16 cellular contexts compared by ENCODE assay signal in genomic region chr1:53334781-53335180, GRCh38. TPM values are rescaled to one million over a fixed set of nuclear protein-coding genes. Genes with fewer than 3 reads are reported as not detected.
A peak's percentile ranks its signal among the peaks of the same experiment; 100 is the strongest.
DNase-seq lines count a peak whose midpoint lies in the region; ATAC-seq and TF ChIP-seq lines count a peak whose summit lies in the region.
"Had no signal": no experiment of that assay in that cellular context is flagged by ENCODE, and none has a peak within 500 bp of the region (broad histone marks: within the 10 kb centered on the region; RNA-seq: fewer than 3 reads in every experiment).

No MANE protein-coding gene starts in this region.

- H3K27ac Mint-ChIP-seq in MCF 10A (ENCODE audit: low read depth, unreplicated experiment) (no peak overlapping the region), chondrocyte (ENCODE audit: unreplicated experiment) (no peak overlapping the region)
- H3K27ac Mint-ChIP-seq in central memory CD8-positive, alpha-beta T cell (ENCODE audit: low read depth) = no peak overlapping the region
- H3K27ac Mint-ChIP-seq: endodermal cell had no signal

- no TSS peak for BruUV-seq in MCF 10A (replicated peaks; lab: Mats Ljungman, UMichigan)

- POLR2A ChIA-PET in MCF 10A (lab: Yijun Ruan, JAX) = interaction anchor here (0.7 kb wide), 1 partner anchor 59 kb away, joined by 3 read pairs; no protein-coding TSS in a partner anchor

- intact Hi-C loops in breast epithelium (cut with DNase I; ENCODE audit: low total_unique reads) = no loop called here
- intact Hi-C loops in MCF 10A (cut with micrococcal nuclease) = no loop called here

- peaks cover 27% of the 10 kb centered on the region for H3K27me3 Mint-ChIP-seq in MCF 10A (ENCODE audit: insufficient read depth, unreplicated experiment)
- H3K27me3 Mint-ChIP-seq in central memory CD8-positive, alpha-beta T cell = no peaks in the 10 kb centered on the region
- peaks cover 6% of the 10 kb centered on the region for H3K27me3 Mint-ChIP-seq in chondrocyte (ENCODE audit: low read depth)

- no peaks in the 10 kb centered on the region for H3K9me3 Mint-ChIP-seq in MCF 10A (ENCODE audit: unreplicated experiment)
- no peaks in the 10 kb centered on the region for H3K9me3 Mint-ChIP-seq in central memory CD8-positive, alpha-beta T cell
- no peaks in the 10 kb centered on the region for H3K9me3 Mint-ChIP-seq in chondrocyte (ENCODE audit: low read depth)
- H3K9me3 Mint-ChIP-seq: endodermal cell had no signal

- H3K9me3 ChIP-seq in breast epithelium = no peaks in the 10 kb centered on the region
- H3K9me3 ChIP-seq: ovary, vagina had no signal

- H3K4me1 ChIP-seq in breast epithelium = no peaks in the 10 kb centered on the region
- H3K4me1 ChIP-seq: vagina had no signal

- H3K4me3 ChIP-seq in breast epithelium = no peak overlapping the region
- H3K4me3 ChIP-seq: cardiac muscle cell, ovary, vagina had no signal

- DNase-seq in breast epithelium (ENCODE audit: low spot score in 2 of 2) (peak; percentile 0 to 4), MCF 10A (ENCODE audit: unreplicated experiment) (no peak), NAMALWA (ENCODE audit: low spot score) (peak; percentile 24), ureter (ENCODE audit: low spot score) (peak; percentile 20), chondrocyte (ENCODE audit: low spot score) (no peak)
- DNase-seq in central memory CD8-positive, alpha-beta T cell (ENCODE audit: low spot score in 2 of 2) = peak in 1 of 2 donors; percentile 7
- no peak for DNase-seq in stimulated activated CD4-positive, alpha-beta T cell treated with anti-CD3 and anti-CD28 coated beads, Interleukin-2, amount 100 ng/mL, for 24 hours
- DNase-seq: endodermal cell; NCI-H1694 treated with DMSO at 0.1 percent for 48 hours; NCI-H526; ovary; PC-3; stimulated activated naive CD4-positive, alpha-beta T cell treated with Interleukin-2 at 50 U/mL for 16 hours had no signal

- H3K36me3 Mint-ChIP-seq in MCF 10A (ENCODE audit: insufficient read depth, unreplicated experiment) (no peaks in the 10 kb centered on the region), chondrocyte (ENCODE audit: low read depth) (no peaks in the 10 kb centered on the region)
- no peaks in the 10 kb centered on the region for H3K36me3 Mint-ChIP-seq in central memory CD8-positive, alpha-beta T cell (ENCODE audit: insufficient read depth)

- no peak overlapping the region for H3K27ac ChIP-seq in breast epithelium
- H3K27ac ChIP-seq: cardiac muscle cell, ovary, vagina had no signal

- ATAC-seq in central memory CD8-positive, alpha-beta T cell (replicated peaks; ENCODE audit: extremely low read depth, poor library complexity, severe bottlenecking) = peak; percentile 68
- no peak for ATAC-seq in GM21423 (IDR thresholded peaks at IDR 0.05; ENCODE audit: unreplicated experiment)
- ATAC-seq: PC-3 had no signal

- TF ChIP-seq POLR2A in breast epithelium (IDR thresholded peaks at IDR 0.05) = no peak

- TF ChIP-seq CTCF in breast epithelium (IDR thresholded peaks at IDR 0.05) (no peak), MCF 10A (IDR thresholded peaks at IDR 0.05; ENCODE audit: unreplicated experiment) (no peak), chondrocyte (IDR thresholded peaks at IDR 0.05) (no peak)

- H3K4me1 Mint-ChIP-seq in MCF 10A (ENCODE audit: insufficient read depth, unreplicated experiment) (no peaks in the 10 kb centered on the region), chondrocyte (ENCODE audit: low read depth) (no peaks in the 10 kb centered on the region)
- H3K4me1 Mint-ChIP-seq in central memory CD8-positive, alpha-beta T cell = peaks cover 15% of the 10 kb centered on the region

- CTCF ChIA-PET in MCF 10A (lab: Yijun Ruan, JAX) = interaction anchor here (0.8 kb wide), 1 partner anchor 62 kb away, joined by 3 read pairs; no protein-coding TSS in a partner anchor

- H3K4me3 Mint-ChIP-seq in MCF 10A (ENCODE audit: unreplicated experiment) = no peak overlapping the region
- no peak overlapping the region for H3K4me3 Mint-ChIP-seq in central memory CD8-positive, alpha-beta T cell
- H3K4me3 Mint-ChIP-seq in chondrocyte (ENCODE audit: unreplicated experiment) = no peak overlapping the region
- H3K4me3 Mint-ChIP-seq: endodermal cell had no signal

- no peaks in the 10 kb centered on the region for H3K27me3 ChIP-seq in breast epithelium
- H3K27me3 ChIP-seq: ovary, vagina had no signal

- H3K36me3 ChIP-seq in breast epithelium = no peaks in the 10 kb centered on the region
- H3K36me3 ChIP-seq: cardiac muscle cell, ovary, vagina had no signal

RNA-seq across cellular contexts. Expression of gene LRP8, which starts 6.9 kb away (rescaled TPM):
- 10 to 100 TPM in 1 of 3 donors, 1 to 10 TPM in 2; 1.6 to 14.7 (median 6.3) TPM for total RNA-seq in breast epithelium
- total RNA-seq in MCF 10A (2022) = 21.5 and 21.8 TPM in 2 replicates
- 11.3 TPM for total RNA-seq in ureter
- 7.1 to 14.5 TPM (median 8.3 TPM) in 3 replicates for total RNA-seq in chondrocyte

Comparison
In these comparisons a context has a peak if more than half of its experiments do, and no peak if none do; other contexts are left out.
1. DNase-seq: peak in breast epithelium (2 of 2), NAMALWA (single experiment) and ureter (single experiment); none in MCF 10A (single experiment), stimulated activated CD4-positive, alpha-beta T cell treated with anti-CD3 and anti-CD28 coated beads, Interleukin-2, amount 100 ng/mL, for 24 hours (0 of 2) and chondrocyte (single experiment).